8 cellular contexts compared by ENCODE assay signal in genomic region chr2:241272722-241273551, GRCh38. TPM values are rescaled to one million over a fixed set of nuclear protein-coding genes. Genes with fewer than 3 reads are reported as not detected.
DNase-seq lines count a peak whose midpoint lies in the region; ATAC-seq and TF ChIP-seq lines count a peak whose summit lies in the region.

No MANE protein-coding gene starts in this region.

- peaks cover 3% of the 10 kb centered on the region for H3K36me3 ChIP-seq in CD4-positive, alpha-beta memory T cell (ENCODE audit: insufficient read depth, low read length)
- peaks cover 0 to 11% (median 7%) of the 10 kb centered on the region in 4 donors for H3K36me3 ChIP-seq in right lobe of liver

- TF ChIP-seq POLR2A in right lobe of liver (IDR thresholded peaks at IDR 0.05), result no peak

- CTCF ChIA-PET in CD4-positive, alpha-beta memory T cell (lab: Charles Lee; ENCODE audit: partially characterized antibody), result no interaction called here

- H3K4me3 Mint-ChIP-seq in CD4-positive, alpha-beta memory T cell, result peak overlapping the region; percentile 77 to 87 (median 82)
- H3K4me3 Mint-ChIP-seq in activated CD4-positive, alpha-beta T cell treated with anti-CD3 and anti-CD28 coated beads, Interleukin-2, amount 10 ng/mL, durations not matched to agents 24 days and 14 days, result peak overlapping the region; percentile 80
- H3K4me3 Mint-ChIP-seq in dendritic cell treated with granulocyte-macrophage colony-stimulating factor and Interleukin-4, amounts not matched to agents 40 ng/mL and 50 ng/mL, for 4 days, result peak overlapping the region; percentile 67

- TF ChIP-seq CTCF in right lobe of liver (IDR thresholded peaks at IDR 0.05), result no peak

- no peaks in the 10 kb centered on the region for H3K27me3 Mint-ChIP-seq in CD4-positive, alpha-beta memory T cell
- H3K27me3 Mint-ChIP-seq in activated CD4-positive, alpha-beta T cell treated with anti-CD3 and anti-CD28 coated beads, Interleukin-2, amount 10 ng/mL, durations not matched to agents 24 days and 14 days, result no peaks in the 10 kb centered on the region
- H3K27me3 Mint-ChIP-seq in dendritic cell treated with granulocyte-macrophage colony-stimulating factor and Interleukin-4, amounts not matched to agents 40 ng/mL and 50 ng/mL, for 4 days, result no peaks in the 10 kb centered on the region

- ATAC-seq in GM19467 (IDR thresholded peaks at IDR 0.05; ENCODE audit: unreplicated experiment), result peak; percentile 42
- ATAC-seq in right lobe of liver, result peak; percentile 69 to 84 (median 73)

- H3K9me3 Mint-ChIP-seq in CD4-positive, alpha-beta memory T cell, result peaks cover 0 to 9% (median 4%) of the 10 kb centered on the region in 8 donors
- H3K9me3 Mint-ChIP-seq in activated CD4-positive, alpha-beta T cell treated with anti-CD3 and anti-CD28 coated beads, Interleukin-2, amount 10 ng/mL, durations not matched to agents 24 days and 14 days, result peaks cover 11% of the 10 kb centered on the region
- H3K9me3 Mint-ChIP-seq in dendritic cell treated with granulocyte-macrophage colony-stimulating factor and Interleukin-4, amounts not matched to agents 40 ng/mL and 50 ng/mL, for 4 days, result no peaks in the 10 kb centered on the region

- H3K4me1 ChIP-seq in CD4-positive, alpha-beta memory T cell (ENCODE audit: insufficient read depth, low read length), result peaks cover 22% of the 10 kb centered on the region
- peaks cover 0 to 50% (median 19%) of the 10 kb centered on the region in 4 donors for H3K4me1 ChIP-seq in right lobe of liver

- peaks cover 24 to 54% (median 38%) of the 10 kb centered on the region in 4 donors for H3K4me1 Mint-ChIP-seq in CD4-positive, alpha-beta memory T cell
- peaks cover 39% of the 10 kb centered on the region for H3K4me1 Mint-ChIP-seq in activated CD4-positive, alpha-beta T cell treated with anti-CD3 and anti-CD28 coated beads, Interleukin-2, amount 10 ng/mL, durations not matched to agents 24 days and 14 days
- H3K4me1 Mint-ChIP-seq in dendritic cell treated with granulocyte-macrophage colony-stimulating factor and Interleukin-4, amounts not matched to agents 40 ng/mL and 50 ng/mL, for 4 days (ENCODE audit: low read depth), result peaks cover 72% of the 10 kb centered on the region

- in situ Hi-C loops in KBM-7 (cut with MboI; ENCODE audit: low pct_unique_long_range_greater_than_20kb, low sequenced_read_pairs), result no loop called here

- H3K27me3 ChIP-seq in CD4-positive, alpha-beta memory T cell (ENCODE audit: insufficient read depth, low read length), result no peaks in the 10 kb centered on the region
- H3K27me3 ChIP-seq in right lobe of liver, result no peaks in the 10 kb centered on the region

- H3K27ac Mint-ChIP-seq in CD4-positive, alpha-beta memory T cell, result peak overlapping the region in 6 of 7 donors; percentile 44 to 88 (median 73)
- peak overlapping the region; percentile 74 for H3K27ac Mint-ChIP-seq in activated CD4-positive, alpha-beta T cell treated with anti-CD3 and anti-CD28 coated beads, Interleukin-2, amount 10 ng/mL, durations not matched to agents 24 days and 14 days
- peak overlapping the region; percentile 8 for H3K27ac Mint-ChIP-seq in dendritic cell treated with granulocyte-macrophage colony-stimulating factor and Interleukin-4, amounts not matched to agents 40 ng/mL and 50 ng/mL, for 4 days

- peaks cover 18 to 22% of the 10 kb centered on the region in 2 donors for H3K36me3 Mint-ChIP-seq in CD4-positive, alpha-beta memory T cell
- H3K36me3 Mint-ChIP-seq in activated CD4-positive, alpha-beta T cell treated with anti-CD3 and anti-CD28 coated beads, Interleukin-2, amount 10 ng/mL, durations not matched to agents 24 days and 14 days (ENCODE audit: low read depth), result peaks cover 33% of the 10 kb centered on the region
- peaks cover 47% of the 10 kb centered on the region for H3K36me3 Mint-ChIP-seq in dendritic cell treated with granulocyte-macrophage colony-stimulating factor and Interleukin-4, amounts not matched to agents 40 ng/mL and 50 ng/mL, for 4 days (ENCODE audit: low read depth)

- DNase-seq in CD4-positive, alpha-beta memory T cell, result peak; percentile 34 to 59 (median 37)
- DNase-seq in KBM-7, result peak; percentile 32
- peak; percentile 87 for DNase-seq in activated CD4-positive, alpha-beta T cell treated with anti-CD3 and anti-CD28 coated beads, Interleukin-2, amount 10 ng/mL, durations not matched to agents 24 days and 14 days
- peak; percentile 74 to 80 (median 78) for DNase-seq in right lobe of liver
- DNase-seq in stimulated activated CD4-positive, alpha-beta T cell treated with anti-CD3 and anti-CD28 coated beads, TNF-alpha, amount 100 ng/mL, for 24 hours (ENCODE audit: low read depth in 3 of 3), result peak in 2 of 3 experiments; percentile 19 to 52
- DNase-seq in COR-L47 (lab: John Stamatoyannopoulos, UW), result no peak

- peak overlapping the region; percentile 46 for H3K27ac ChIP-seq in CD4-positive, alpha-beta memory T cell (ENCODE audit: low read depth, low read length)
- peak overlapping the region; percentile 92 to 98 (median 94) for H3K27ac ChIP-seq in right lobe of liver

- intact Hi-C loops in CD4-positive, alpha-beta memory T cell (cut with micrococcal nuclease), result loop anchor here (1.0 to 5.0 kb wide), 2 partner anchors 42 to 234 kb away; partner anchors contain the start of genes HDLBP, SEPTIN2 and STK25
- intact Hi-C loops in activated CD4-positive, alpha-beta T cell treated with anti-CD3 and anti-CD28 coated beads, Interleukin-2, amount 10 ng/mL, durations not matched to agents 24 days and 14 days (cut with micrococcal nuclease), result loop anchor here (1.0 kb wide), 1 partner anchor 42 kb away; the partner anchor contains the start of genes HDLBP and SEPTIN2
- intact Hi-C loops in dendritic cell treated with granulocyte-macrophage colony-stimulating factor and Interleukin-4, amounts not matched to agents 40 ng/mL and 50 ng/mL, for 4 days (cut with micrococcal nuclease), result no loop called here
- intact Hi-C loops in right lobe of liver (cut with DNase I), result no loop called here

- H3K9me3 ChIP-seq in CD4-positive, alpha-beta memory T cell (ENCODE audit: control insufficient read depth in 1 of 2, low read length in 2 of 2), result no peaks in the 10 kb centered on the region
- no peaks in the 10 kb centered on the region for H3K9me3 ChIP-seq in right lobe of liver

- peak overlapping the region; percentile 28 to 49 for H3K4me3 ChIP-seq in CD4-positive, alpha-beta memory T cell (ENCODE audit: low read length in 2 of 2)
- H3K4me3 ChIP-seq in right lobe of liver, result peak overlapping the region; percentile 60 to 88 (median 85)

- 44% methylated on average over 20 of the region's 62 CpGs for WGBS in right lobe of liver (ENCODE audit: insufficient coverage, low coverage, low lambda C conversion rate, missing lambda C conversion rate)

- POLR2A ChIA-PET in CD4-positive, alpha-beta memory T cell (lab: Charles Lee; ENCODE audit: partially characterized antibody), result interaction anchor here (1.3 to 2.6 kb wide), 2 partner anchors 42 to 43 kb away, joined by 3 to 12 read pairs; partner anchors contain the start of genes HDLBP and SEPTIN2

RNA-seq across cellular contexts. Expression of gene HDLBP, which starts 42.5 kb away (rescaled TPM):
- total RNA-seq in CD4-positive, alpha-beta memory T cell, result 100 to 1,000 TPM; 166 to 183 TPM
- 10 to 100 TPM; 24.7 to 82.3 TPM for polyA plus RNA-seq in CD4-positive, alpha-beta memory T cell
- 266 and 270 TPM in 2 replicates for total RNA-seq in activated CD4-positive, alpha-beta T cell treated with anti-CD3 and anti-CD28 coated beads, Interleukin-2, amount 10 ng/mL, durations not matched to agents 24 days and 14 days
- total RNA-seq in right lobe of liver, result 100 to 1,000 TPM; 341 to 557 (median 479) TPM

RNA-seq across cellular contexts. Expression of gene SEPTIN2, which starts 42.8 kb away (rescaled TPM):
- 100 to 1,000 TPM; 332 to 362 TPM for total RNA-seq in CD4-positive, alpha-beta memory T cell
- 100 to 1,000 TPM; 187 to 249 TPM for polyA plus RNA-seq in CD4-positive, alpha-beta memory T cell
- total RNA-seq in activated CD4-positive, alpha-beta T cell treated with anti-CD3 and anti-CD28 coated beads, Interleukin-2, amount 10 ng/mL, durations not matched to agents 24 days and 14 days, result 212 and 215 TPM in 2 replicates
- 10 to 100 TPM; 66.6 to 97.9 (median 86.2) TPM for total RNA-seq in right lobe of liver

Comparison
In these comparisons a context has a peak if more than half of its experiments do, and no peak if none do; other contexts are left out.
1. H3K27ac Mint-ChIP-seq: peak in every context shown above with its lines; median percentile 74 in activated CD4-positive, alpha-beta T cell treated with anti-CD3 and anti-CD28 coated beads, Interleukin-2, amount 10 ng/mL, durations not matched to agents 24 days and 14 days; 73 in CD4-positive, alpha-beta memory T cell; 8 in dendritic cell treated with granulocyte-macrophage colony-stimulating factor and Interleukin-4, amounts not matched to agents 40 ng/mL and 50 ng/mL, for 4 days.
2. intact Hi-C loops: an anchor here in CD4-positive, alpha-beta memory T cell (1.0 to 5.0 kb wide) and activated CD4-positive, alpha-beta T cell treated with anti-CD3 and anti-CD28 coated beads, Interleukin-2, amount 10 ng/mL, durations not matched to agents 24 days and 14 days (1.0 kb wide); none called in dendritic cell treated with granulocyte-macrophage colony-stimulating factor and Interleukin-4, amounts not matched to agents 40 ng/mL and 50 ng/mL, for 4 days and right lobe of liver.